ENCODE assay signal across 1 cellular context in the genomic region with DNA sequence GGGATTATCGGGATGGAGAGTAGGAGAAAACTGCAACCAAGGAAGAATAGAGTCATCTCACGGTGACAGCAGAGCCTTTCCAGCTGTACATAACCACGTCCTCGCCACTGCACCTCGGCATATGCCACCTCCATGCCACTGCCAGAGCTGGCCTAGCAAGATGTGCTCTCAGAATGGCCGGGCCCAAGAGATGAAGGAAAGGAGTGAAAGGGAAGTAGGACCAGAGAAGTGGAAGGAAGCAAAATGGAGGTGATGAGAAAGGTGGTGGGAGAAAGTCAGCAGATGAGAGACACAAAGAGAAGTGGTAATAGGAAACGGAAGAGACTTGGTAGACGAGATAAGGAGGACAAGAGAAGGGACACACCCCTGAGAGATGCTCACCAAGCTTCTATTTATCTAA.
TF ChIP-seq lines count a peak whose summit lies in the region.

No MANE protein-coding gene starts in this region.

TF ChIP-seq in K562, 482 proteins besides CTCF, POLR2A, EP300 and RAD21 (continued from another document and continues in another):
- TF ChIP-seq ZNF436 (CRISPR knock-in tag; IDR thresholded peaks at IDR 0.05) (no peak), POLR3G (IDR thresholded peaks at IDR 0.05; ENCODE audit: extremely low read depth, insufficient read length, insufficient replicate concordance) (no peak), TGIF2 (CRISPR knock-in tag; IDR thresholded peaks at IDR 0.05) (no peak), ZBTB8A (IDR thresholded peaks at IDR 0.05; ENCODE audit: partially characterized antibody) (no peak), ZEB2 (IDR thresholded peaks at IDR 0.05) (peak; percentile 61; the same call in 1 of the 2 replicates), SRSF3 (IDR thresholded peaks at IDR 0.05; ENCODE audit: insufficient read depth, low read length) (no peak), JUND (IDR thresholded peaks at IDR 0.05; ENCODE audit: borderline replicate concordance, low read depth, low read length) (no peak), JUND (tag; IDR thresholded peaks at IDR 0.05; ENCODE audit: borderline replicate concordance, low read depth, low read length) (no peak), ZKSCAN8 (CRISPR knock-in tag; IDR thresholded peaks at IDR 0.05) (no peak), CBFA2T3 (IDR thresholded peaks at IDR 0.05) (peak; percentile 46; the same call in 1 of the 2 replicates), KAT7 (CRISPR knock-in tag; IDR thresholded peaks at IDR 0.05; ENCODE audit: borderline replicate concordance) (no peak), KAT2B (IDR thresholded peaks at IDR 0.05; ENCODE audit: low read depth, low read length) (no peak), ZFP30 (CRISPR knock-in tag; IDR thresholded peaks at IDR 0.05; ENCODE audit: borderline replicate concordance) (no peak), OTX1 (CRISPR knock-in tag; IDR thresholded peaks at IDR 0.05) (peak; percentile 77), CBFA2T2 (conservative IDR thresholded peaks at IDR 0.05) (no peak), FOSL1 (tag; conservative IDR thresholded peaks at IDR 0.05) (no peak), ZNF324 (CRISPR knock-in tag; IDR thresholded peaks at IDR 0.05) (no peak), CBX2 (IDR thresholded peaks at IDR 0.05; ENCODE audit: insufficient read depth, low read length, poor library complexity, severe bottlenecking) (no peak), ZNF76 (CRISPR knock-in tag; IDR thresholded peaks at IDR 0.05; ENCODE audit: borderline replicate concordance) (no peak), BRF1 (IDR thresholded peaks at IDR 0.05; ENCODE audit: borderline replicate concordance, extremely low read depth, insufficient read length) (no peak), ZKSCAN3 (CRISPR knock-in tag; IDR thresholded peaks at IDR 0.05) (no peak), TAL1 (IDR thresholded peaks at IDR 0.05) (no peak; the same call in 1 of the 2 replicates), SREBF1 (IDR thresholded peaks at IDR 0.05; ENCODE audit: borderline replicate concordance, low read depth, low read length) (no peak), ESRRA (IDR thresholded peaks at IDR 0.05; ENCODE audit: borderline replicate concordance, low read depth) (no peak), CREB1 (IDR thresholded peaks at IDR 0.05) (no peak), CREB1 (CRISPR knock-in tag; IDR thresholded peaks at IDR 0.05) (no peak), CHD1 (IDR thresholded peaks at IDR 0.05; ENCODE audit: low read length) (no peak), ERF (CRISPR knock-in tag; IDR thresholded peaks at IDR 0.05) (0 out of 2 replicates have a peak, but pooled peaks have one; percentile 54)
- TF ChIP-seq, protein P1, sequence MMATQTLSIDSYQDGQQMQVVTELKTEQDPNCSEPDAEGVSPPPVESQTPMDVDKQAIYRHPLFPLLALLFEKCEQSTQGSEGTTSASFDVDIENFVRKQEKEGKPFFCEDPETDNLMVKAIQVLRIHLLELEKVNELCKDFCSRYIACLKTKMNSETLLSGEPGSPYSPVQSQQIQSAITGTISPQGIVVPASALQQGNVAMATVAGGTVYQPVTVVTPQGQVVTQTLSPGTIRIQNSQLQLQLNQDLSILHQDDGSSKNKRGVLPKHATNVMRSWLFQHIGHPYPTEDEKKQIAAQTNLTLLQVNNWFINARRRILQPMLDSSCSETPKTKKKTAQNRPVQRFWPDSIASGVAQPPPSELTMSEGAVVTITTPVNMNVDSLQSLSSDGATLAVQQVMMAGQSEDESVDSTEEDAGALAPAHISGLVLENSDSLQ (IDR thresholded peaks at IDR 0.05): peak; percentile 45
- TF ChIP-seq, protein P2, sequence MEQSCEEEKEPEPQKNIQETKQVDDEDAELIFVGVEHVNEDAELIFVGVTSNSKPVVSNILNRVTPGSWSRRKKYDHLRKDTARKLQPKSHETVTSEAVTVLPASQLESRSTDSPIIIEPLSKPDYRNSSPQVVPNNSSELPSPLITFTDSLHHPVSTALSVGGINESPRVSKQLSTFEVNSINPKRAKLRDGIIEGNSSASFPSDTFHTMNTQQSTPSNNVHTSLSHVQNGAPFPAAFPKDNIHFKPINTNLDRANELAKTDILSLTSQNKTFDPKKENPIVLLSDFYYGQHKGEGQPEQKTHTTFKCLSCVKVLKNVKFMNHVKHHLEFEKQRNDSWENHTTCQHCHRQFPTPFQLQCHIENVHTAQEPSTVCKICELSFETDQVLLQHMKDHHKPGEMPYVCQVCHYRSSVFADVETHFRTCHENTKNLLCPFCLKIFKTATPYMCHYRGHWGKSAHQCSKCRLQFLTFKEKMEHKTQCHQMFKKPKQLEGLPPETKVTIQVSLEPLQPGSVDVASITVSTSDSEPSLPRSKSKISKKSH (CRISPR knock-in tag; IDR thresholded peaks at IDR 0.05): no peak
- TF ChIP-seq, protein P3, sequence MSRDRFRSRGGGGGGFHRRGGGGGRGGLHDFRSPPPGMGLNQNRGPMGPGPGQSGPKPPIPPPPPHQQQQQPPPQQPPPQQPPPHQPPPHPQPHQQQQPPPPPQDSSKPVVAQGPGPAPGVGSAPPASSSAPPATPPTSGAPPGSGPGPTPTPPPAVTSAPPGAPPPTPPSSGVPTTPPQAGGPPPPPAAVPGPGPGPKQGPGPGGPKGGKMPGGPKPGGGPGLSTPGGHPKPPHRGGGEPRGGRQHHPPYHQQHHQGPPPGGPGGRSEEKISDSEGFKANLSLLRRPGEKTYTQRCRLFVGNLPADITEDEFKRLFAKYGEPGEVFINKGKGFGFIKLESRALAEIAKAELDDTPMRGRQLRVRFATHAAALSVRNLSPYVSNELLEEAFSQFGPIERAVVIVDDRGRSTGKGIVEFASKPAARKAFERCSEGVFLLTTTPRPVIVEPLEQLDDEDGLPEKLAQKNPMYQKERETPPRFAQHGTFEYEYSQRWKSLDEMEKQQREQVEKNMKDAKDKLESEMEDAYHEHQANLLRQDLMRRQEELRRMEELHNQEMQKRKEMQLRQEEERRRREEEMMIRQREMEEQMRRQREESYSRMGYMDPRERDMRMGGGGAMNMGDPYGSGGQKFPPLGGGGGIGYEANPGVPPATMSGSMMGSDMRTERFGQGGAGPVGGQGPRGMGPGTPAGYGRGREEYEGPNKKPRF (IDR thresholded peaks at IDR 0.05; ENCODE audit: low read depth, low read length): no peak
- TF ChIP-seq, protein P4, sequence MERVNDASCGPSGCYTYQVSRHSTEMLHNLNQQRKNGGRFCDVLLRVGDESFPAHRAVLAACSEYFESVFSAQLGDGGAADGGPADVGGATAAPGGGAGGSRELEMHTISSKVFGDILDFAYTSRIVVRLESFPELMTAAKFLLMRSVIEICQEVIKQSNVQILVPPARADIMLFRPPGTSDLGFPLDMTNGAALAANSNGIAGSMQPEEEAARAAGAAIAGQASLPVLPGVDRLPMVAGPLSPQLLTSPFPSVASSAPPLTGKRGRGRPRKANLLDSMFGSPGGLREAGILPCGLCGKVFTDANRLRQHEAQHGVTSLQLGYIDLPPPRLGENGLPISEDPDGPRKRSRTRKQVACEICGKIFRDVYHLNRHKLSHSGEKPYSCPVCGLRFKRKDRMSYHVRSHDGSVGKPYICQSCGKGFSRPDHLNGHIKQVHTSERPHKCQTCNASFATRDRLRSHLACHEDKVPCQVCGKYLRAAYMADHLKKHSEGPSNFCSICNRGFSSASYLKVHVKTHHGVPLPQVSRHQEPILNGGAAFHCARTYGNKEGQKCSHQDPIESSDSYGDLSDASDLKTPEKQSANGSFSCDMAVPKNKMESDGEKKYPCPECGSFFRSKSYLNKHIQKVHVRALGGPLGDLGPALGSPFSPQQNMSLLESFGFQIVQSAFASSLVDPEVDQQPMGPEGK (CRISPR knock-in tag; IDR thresholded peaks at IDR 0.05; ENCODE audit: borderline replicate concordance): no peak
- TF ChIP-seq, protein P5, sequence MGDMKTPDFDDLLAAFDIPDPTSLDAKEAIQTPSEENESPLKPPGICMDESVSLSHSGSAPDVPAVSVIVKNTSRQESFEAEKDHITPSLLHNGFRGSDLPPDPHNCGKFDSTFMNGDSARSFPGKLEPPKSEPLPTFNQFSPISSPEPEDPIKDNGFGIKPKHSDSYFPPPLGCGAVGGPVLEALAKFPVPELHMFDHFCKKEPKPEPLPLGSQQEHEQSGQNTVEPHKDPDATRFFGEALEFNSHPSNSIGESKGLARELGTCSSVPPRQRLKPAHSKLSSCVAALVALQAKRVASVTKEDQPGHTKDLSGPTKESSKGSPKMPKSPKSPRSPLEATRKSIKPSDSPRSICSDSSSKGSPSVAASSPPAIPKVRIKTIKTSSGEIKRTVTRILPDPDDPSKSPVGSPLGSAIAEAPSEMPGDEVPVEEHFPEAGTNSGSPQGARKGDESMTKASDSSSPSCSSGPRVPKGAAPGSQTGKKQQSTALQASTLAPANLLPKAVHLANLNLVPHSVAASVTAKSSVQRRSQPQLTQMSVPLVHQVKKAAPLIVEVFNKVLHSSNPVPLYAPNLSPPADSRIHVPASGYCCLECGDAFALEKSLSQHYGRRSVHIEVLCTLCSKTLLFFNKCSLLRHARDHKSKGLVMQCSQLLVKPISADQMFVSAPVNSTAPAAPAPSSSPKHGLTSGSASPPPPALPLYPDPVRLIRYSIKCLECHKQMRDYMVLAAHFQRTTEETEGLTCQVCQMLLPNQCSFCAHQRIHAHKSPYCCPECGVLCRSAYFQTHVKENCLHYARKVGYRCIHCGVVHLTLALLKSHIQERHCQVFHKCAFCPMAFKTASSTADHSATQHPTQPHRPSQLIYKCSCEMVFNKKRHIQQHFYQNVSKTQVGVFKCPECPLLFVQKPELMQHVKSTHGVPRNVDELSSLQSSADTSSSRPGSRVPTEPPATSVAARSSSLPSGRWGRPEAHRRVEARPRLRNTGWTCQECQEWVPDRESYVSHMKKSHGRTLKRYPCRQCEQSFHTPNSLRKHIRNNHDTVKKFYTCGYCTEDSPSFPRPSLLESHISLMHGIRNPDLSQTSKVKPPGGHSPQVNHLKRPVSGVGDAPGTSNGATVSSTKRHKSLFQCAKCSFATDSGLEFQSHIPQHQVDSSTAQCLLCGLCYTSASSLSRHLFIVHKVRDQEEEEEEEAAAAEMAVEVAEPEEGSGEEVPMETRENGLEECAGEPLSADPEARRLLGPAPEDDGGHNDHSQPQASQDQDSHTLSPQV (IDR thresholded peaks at IDR 0.05): peak; percentile 55; the same call in 1 of the 2 replicates
- TF ChIP-seq, protein P6, sequence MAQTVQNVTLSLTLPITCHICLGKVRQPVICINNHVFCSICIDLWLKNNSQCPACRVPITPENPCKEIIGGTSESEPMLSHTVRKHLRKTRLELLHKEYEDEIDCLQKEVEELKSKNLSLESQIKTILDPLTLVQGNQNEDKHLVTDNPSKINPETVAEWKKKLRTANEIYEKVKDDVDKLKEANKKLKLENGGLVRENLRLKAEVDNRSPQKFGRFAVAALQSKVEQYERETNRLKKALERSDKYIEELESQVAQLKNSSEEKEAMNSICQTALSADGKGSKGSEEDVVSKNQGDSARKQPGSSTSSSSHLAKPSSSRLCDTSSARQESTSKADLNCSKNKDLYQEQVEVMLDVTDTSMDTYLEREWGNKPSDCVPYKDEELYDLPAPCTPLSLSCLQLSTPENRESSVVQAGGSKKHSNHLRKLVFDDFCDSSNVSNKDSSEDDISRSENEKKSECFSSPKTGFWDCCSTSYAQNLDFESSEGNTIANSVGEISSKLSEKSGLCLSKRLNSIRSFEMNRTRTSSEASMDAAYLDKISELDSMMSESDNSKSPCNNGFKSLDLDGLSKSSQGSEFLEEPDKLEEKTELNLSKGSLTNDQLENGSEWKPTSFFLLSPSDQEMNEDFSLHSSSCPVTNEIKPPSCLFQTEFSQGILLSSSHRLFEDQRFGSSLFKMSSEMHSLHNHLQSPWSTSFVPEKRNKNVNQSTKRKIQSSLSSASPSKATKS (CRISPR knock-in tag; IDR thresholded peaks at IDR 0.05): no peak
- TF ChIP-seq, protein P7, sequence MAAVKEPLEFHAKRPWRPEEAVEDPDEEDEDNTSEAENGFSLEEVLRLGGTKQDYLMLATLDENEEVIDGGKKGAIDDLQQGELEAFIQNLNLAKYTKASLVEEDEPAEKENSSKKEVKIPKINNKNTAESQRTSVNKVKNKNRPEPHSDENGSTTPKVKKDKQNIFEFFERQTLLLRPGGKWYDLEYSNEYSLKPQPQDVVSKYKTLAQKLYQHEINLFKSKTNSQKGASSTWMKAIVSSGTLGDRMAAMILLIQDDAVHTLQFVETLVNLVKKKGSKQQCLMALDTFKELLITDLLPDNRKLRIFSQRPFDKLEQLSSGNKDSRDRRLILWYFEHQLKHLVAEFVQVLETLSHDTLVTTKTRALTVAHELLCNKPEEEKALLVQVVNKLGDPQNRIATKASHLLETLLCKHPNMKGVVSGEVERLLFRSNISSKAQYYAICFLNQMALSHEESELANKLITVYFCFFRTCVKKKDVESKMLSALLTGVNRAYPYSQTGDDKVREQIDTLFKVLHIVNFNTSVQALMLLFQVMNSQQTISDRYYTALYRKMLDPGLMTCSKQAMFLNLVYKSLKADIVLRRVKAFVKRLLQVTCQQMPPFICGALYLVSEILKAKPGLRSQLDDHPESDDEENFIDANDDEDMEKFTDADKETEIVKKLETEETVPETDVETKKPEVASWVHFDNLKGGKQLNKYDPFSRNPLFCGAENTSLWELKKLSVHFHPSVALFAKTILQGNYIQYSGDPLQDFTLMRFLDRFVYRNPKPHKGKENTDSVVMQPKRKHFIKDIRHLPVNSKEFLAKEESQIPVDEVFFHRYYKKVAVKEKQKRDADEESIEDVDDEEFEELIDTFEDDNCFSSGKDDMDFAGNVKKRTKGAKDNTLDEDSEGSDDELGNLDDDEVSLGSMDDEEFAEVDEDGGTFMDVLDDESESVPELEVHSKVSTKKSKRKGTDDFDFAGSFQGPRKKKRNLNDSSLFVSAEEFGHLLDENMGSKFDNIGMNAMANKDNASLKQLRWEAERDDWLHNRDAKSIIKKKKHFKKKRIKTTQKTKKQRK (IDR thresholded peaks at IDR 0.05; ENCODE audit: borderline replicate concordance, low read depth, low read length): no peak
